ENCODE assay signal across 2 cellular contexts in genomic region chr3:184157206-184157605, GRCh38.
TF ChIP-seq lines count a peak whose summit lies in the region.

No MANE protein-coding gene starts in this region.

TF ChIP-seq in HepG2, 621 proteins besides CTCF, POLR2A, EP300 and RAD21:
- TF ChIP-seq ADNP (CRISPR knock-in tag; IDR thresholded peaks at IDR 0.05): no peak
- TF ChIP-seq SKI (IDR thresholded peaks at IDR 0.05; ENCODE audit: partially characterized antibody): no peak
- TF ChIP-seq KDM1A (CRISPR knock-in tag; IDR thresholded peaks at IDR 0.05): no peak
- TF ChIP-seq HDAC6 (IDR thresholded peaks at IDR 0.05; ENCODE audit: low read depth, low read length): no peak
- no peak for TF ChIP-seq ZNF205 (CRISPR knock-in tag; IDR thresholded peaks at IDR 0.05)
- no peak for TF ChIP-seq SETDB1 (CRISPR knock-in tag; IDR thresholded peaks at IDR 0.05; ENCODE audit: borderline replicate concordance)
- no peak for TF ChIP-seq CERS6 (CRISPR knock-in tag; IDR thresholded peaks at IDR 0.05)
- TF ChIP-seq, protein P1, sequence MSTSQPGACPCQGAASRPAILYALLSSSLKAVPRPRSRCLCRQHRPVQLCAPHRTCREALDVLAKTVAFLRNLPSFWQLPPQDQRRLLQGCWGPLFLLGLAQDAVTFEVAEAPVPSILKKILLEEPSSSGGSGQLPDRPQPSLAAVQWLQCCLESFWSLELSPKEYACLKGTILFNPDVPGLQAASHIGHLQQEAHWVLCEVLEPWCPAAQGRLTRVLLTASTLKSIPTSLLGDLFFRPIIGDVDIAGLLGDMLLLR (CRISPR knock-in tag; IDR thresholded peaks at IDR 0.05): no peak
- no peak for TF ChIP-seq LRRFIP1 (CRISPR knock-in tag; conservative IDR thresholded peaks at IDR 0.05)
- TF ChIP-seq DR1 (CRISPR knock-in tag; IDR thresholded peaks at IDR 0.05): no peak
- no peak for TF ChIP-seq SRSF1 (optimal IDR thresholded peaks at IDR 0.05; ENCODE audit: low read depth, low read length)
- no peak for TF ChIP-seq RFXAP (CRISPR knock-in tag; IDR thresholded peaks at IDR 0.05; ENCODE audit: borderline replicate concordance)
TF ChIP-seq in HepG2: peak in this region for 0.

TF ChIP-seq in HEK293T, 16 proteins besides CTCF, POLR2A, EP300 and RAD21:
- no peak for TF ChIP-seq TARDBP (IDR thresholded peaks at IDR 0.05)
- no peak for TF ChIP-seq ARNT (IDR thresholded peaks at IDR 0.05)
- TF ChIP-seq ELF4 (IDR thresholded peaks at IDR 0.05): no peak
- no peak for TF ChIP-seq HDGF (IDR thresholded peaks at IDR 0.05; ENCODE audit: borderline replicate concordance)
TF ChIP-seq in HEK293T: peak in this region for 0.
